Comparison of ENCODE assay signal across 10 cellular contexts in genomic region chr6:43376551-43376981, GRCh38. TPM values are rescaled to one million over a fixed set of nuclear protein-coding genes. Genes with fewer than 3 reads are reported as not detected.
DNase-seq lines count a peak whose midpoint lies in the region; ATAC-seq and TF ChIP-seq lines count a peak whose summit lies in the region.
"Had no signal": no experiment of that assay in that cellular context is flagged by ENCODE, and none has a peak within 500 bp of the region (broad histone marks: within the 10 kb centered on the region; RNA-seq: fewer than 3 reads in every experiment).

No MANE protein-coding gene starts in this region.

- H3K27ac ChIP-seq in dorsolateral prefrontal cortex = no peak overlapping the region

- ATAC-seq in GM18502 (IDR thresholded peaks at IDR 0.05; ENCODE audit: poor library complexity, unreplicated experiment) (peak; percentile 56), GM21381 (IDR thresholded peaks at IDR 0.05; ENCODE audit: unreplicated experiment) (peak; percentile 43)
- ATAC-seq: sciatic nerve had no signal

- intact Hi-C loops in dorsolateral prefrontal cortex (cut with DNase I) = no loop called here

- TF ChIP-seq CTCF in dorsolateral prefrontal cortex (IDR thresholded peaks at IDR 0.05 in 54 of 56, conservative IDR thresholded peaks at IDR 0.05 in 2 of 56; ENCODE audit: low read depth in 1 of 56, partially characterized antibody in 56 of 56) = no peak

- no peak overlapping the region for H3K4me3 ChIP-seq in dorsolateral prefrontal cortex

- DNase-seq in M059J (ENCODE audit: low read depth) = peak; percentile 62
- peak; percentile 61 for DNase-seq in islet precursor cell
- DNase-seq in cerebellar nuclear complex (lab: John Stamatoyannopoulos, UW) = no peak
- DNase-seq in iPS-NIHi11 (ENCODE audit: low spot score) = no peak
- no peak for DNase-seq in dorsolateral prefrontal cortex
- no peak for DNase-seq in SKM-1 (lab: John Stamatoyannopoulos, UW; ENCODE audit: unreplicated experiment)
- DNase-seq: Calu3 had no signal

- H3K27me3 ChIP-seq in dorsolateral prefrontal cortex = no peaks in the 10 kb centered on the region

RNA-seq across cellular contexts. Expression of gene ZNF318, which starts 7.1 kb away (rescaled TPM):
- 8.4 and 10.9 TPM in 2 replicates for total RNA-seq in M059J (2014; rRNA removed; shearing (Covaris generic))
- total RNA-seq in dorsolateral prefrontal cortex = 10 to 100 TPM; 27.9 to 56.2 (median 41.8) TPM

RNA-seq across cellular contexts. Expression of gene ABCC10, which starts 50.8 kb away (rescaled TPM):
- 11.7 and 16.5 TPM in 2 replicates for total RNA-seq in M059J (2014; rRNA removed; shearing (Covaris generic))
- 10 to 100 TPM; 16.3 to 62.8 (median 35.7) TPM for total RNA-seq in dorsolateral prefrontal cortex

Comparison
In these comparisons a context has a peak if more than half of its experiments do, and no peak if none do; other contexts are left out.
1. DNase-seq: peak in M059J (single experiment) and islet precursor cell (single experiment); none in cerebellar nuclear complex (0 of 2), iPS-NIHi11 (single experiment), dorsolateral prefrontal cortex (0 of 10) and SKM-1 (single experiment).